In the genomic region with DNA sequence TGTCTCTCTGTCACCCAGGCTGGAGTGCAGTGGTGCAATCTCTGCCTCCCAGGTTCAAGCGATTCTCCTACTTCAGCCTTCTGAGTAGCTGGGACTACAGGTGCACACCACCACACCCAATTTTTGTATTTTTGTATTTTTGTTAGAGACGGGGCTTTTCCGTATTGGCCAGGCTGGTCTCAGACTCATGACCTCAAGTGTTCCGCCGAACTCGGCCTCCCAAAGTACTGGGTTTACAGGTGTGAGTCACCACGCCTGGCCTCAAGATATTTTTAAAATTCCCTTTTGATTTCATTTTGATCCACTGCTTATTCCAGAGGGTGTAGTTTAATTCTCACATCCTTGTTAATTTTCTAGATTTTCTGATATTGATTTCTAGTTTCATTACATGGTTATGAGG, we compare ENCODE assay signal across 20 cellular contexts. TPM values are rescaled to one million over a fixed set of nuclear protein-coding genes. Genes with fewer than 3 reads are reported as not detected.
DNase-seq lines count a peak whose midpoint lies in the region; ATAC-seq and TF ChIP-seq lines count a peak whose summit lies in the region.
"Had no signal": no experiment of that assay in that cellular context is flagged by ENCODE, and none has a peak within 500 bp of the region (broad histone marks: within the 10 kb centered on the region; RNA-seq: fewer than 3 reads in every experiment).

No MANE protein-coding gene starts in this region.

- H3K27ac Mint-ChIP-seq in activated CD4-positive, alpha-beta T cell treated with anti-CD3 and anti-CD28 coated beads, Interleukin-2, amount 10 ng/mL, durations not matched to agents 7 days and 5 days, result peak overlapping the region; percentile 90
- H3K27ac Mint-ChIP-seq in CD4-positive, CD25-positive, alpha-beta regulatory T cell, result peak overlapping the region; percentile 18 to 48 (median 48)
- H3K27ac Mint-ChIP-seq in central memory CD8-positive, alpha-beta T cell (ENCODE audit: low read depth), result peak overlapping the region; percentile 71
- no peak overlapping the region for H3K27ac Mint-ChIP-seq in type B pancreatic cell
- H3K27ac Mint-ChIP-seq: nephron, WTC11 had no signal

- CTCF ChIA-PET in activated CD4-positive, alpha-beta T cell treated with anti-CD3 and anti-CD28 coated beads, Interleukin-2, amount 10 ng/mL, durations not matched to agents 7 days and 5 days (lab: Charles Lee), result interaction anchor here (3.0 kb wide), 1 partner anchor 9 kb away, joined by 11 read pairs; no protein-coding TSS in a partner anchor

- H3K4me3 Mint-ChIP-seq in activated CD4-positive, alpha-beta T cell treated with anti-CD3 and anti-CD28 coated beads, Interleukin-2, amount 10 ng/mL, durations not matched to agents 7 days and 5 days, result peak overlapping the region; percentile 100
- H3K4me3 Mint-ChIP-seq in CD4-positive, CD25-positive, alpha-beta regulatory T cell, result peak overlapping the region in 3 of 4 donors; percentile 20 to 51 (median 28)
- H3K4me3 Mint-ChIP-seq in central memory CD8-positive, alpha-beta T cell, result peak overlapping the region; percentile 62
- no peak overlapping the region for H3K4me3 Mint-ChIP-seq in type B pancreatic cell
- H3K4me3 Mint-ChIP-seq: nephron, WTC11 had no signal

- H3K4me1 Mint-ChIP-seq in activated CD4-positive, alpha-beta T cell treated with anti-CD3 and anti-CD28 coated beads, Interleukin-2, amount 10 ng/mL, durations not matched to agents 7 days and 5 days, result peaks cover 54% of the 10 kb centered on the region
- H3K4me1 Mint-ChIP-seq in CD4-positive, CD25-positive, alpha-beta regulatory T cell, result peaks cover 16 to 70% (median 50%) of the 10 kb centered on the region in 4 donors
- H3K4me1 Mint-ChIP-seq in central memory CD8-positive, alpha-beta T cell, result peaks cover 62% of the 10 kb centered on the region
- peaks cover 19% of the 10 kb centered on the region for H3K4me1 Mint-ChIP-seq in type B pancreatic cell (ENCODE audit: unreplicated experiment)

- no peaks in the 10 kb centered on the region for H3K27me3 Mint-ChIP-seq in activated CD4-positive, alpha-beta T cell treated with anti-CD3 and anti-CD28 coated beads, Interleukin-2, amount 10 ng/mL, durations not matched to agents 7 days and 5 days
- no peaks in the 10 kb centered on the region for H3K27me3 Mint-ChIP-seq in CD4-positive, CD25-positive, alpha-beta regulatory T cell
- no peaks in the 10 kb centered on the region for H3K27me3 Mint-ChIP-seq in central memory CD8-positive, alpha-beta T cell
- no peaks in the 10 kb centered on the region for H3K27me3 Mint-ChIP-seq in type B pancreatic cell

- H3K36me3 ChIP-seq in CD4-positive, CD25-positive, alpha-beta regulatory T cell (ENCODE audit: control insufficient read depth, insufficient read depth, low read length), result no peaks in the 10 kb centered on the region
- H3K36me3 ChIP-seq: HAP-1 had no signal

- DNase-seq in activated CD4-positive, alpha-beta T cell treated with anti-CD3 and anti-CD28 coated beads, Interleukin-2, amount 10 ng/mL, durations not matched to agents 7 days and 5 days, result no peak
- no peak for DNase-seq in activated CD4-positive, alpha-beta T cell treated with anti-CD3 and anti-CD28 coated beads for 4 hours
- DNase-seq in CD4-positive, CD25-positive, alpha-beta regulatory T cell, result no peak
- peak; percentile 7 for DNase-seq in UCSD-AML1 (lab: John Stamatoyannopoulos, UW; ENCODE audit: unreplicated experiment)
- DNase-seq in central memory CD8-positive, alpha-beta T cell (ENCODE audit: low spot score in 2 of 2), result no peak
- DNase-seq in COLO829 (ENCODE audit: low spot score), result no peak
- DNase-seq in type B pancreatic cell (ENCODE audit: extremely low spot score, unreplicated experiment), result no peak
- DNase-seq: amniotic stem cell; C1 segment of cervical spinal cord; central memory CD4-positive, alpha-beta T cell; erythroblast; mesenchymal stem cell; NCI-H69; stimulated activated CD4-positive, alpha-beta T cell treated with anti-CD3 and anti-CD28 coated beads, Interleukin-2, amount 100 ng/mL, for 24 hours had no signal

- no peaks in the 10 kb centered on the region for H3K9me3 ChIP-seq in CD4-positive, CD25-positive, alpha-beta regulatory T cell (ENCODE audit: control insufficient read depth in 2 of 2, low read length in 2 of 2)
- H3K9me3 ChIP-seq: A549, HAP-1 had no signal

- POLR2A ChIA-PET in activated CD4-positive, alpha-beta T cell treated with anti-CD3 and anti-CD28 coated beads, Interleukin-2, amount 10 ng/mL, durations not matched to agents 7 days and 5 days (lab: Charles Lee), result interaction anchor here (0.7 to 1.0 kb wide), 3 partner anchors 8 to 31 kb away, joined by 3 read pairs; partner anchors contain the start of gene IFI44

- H3K4me3 ChIP-seq in CD4-positive, CD25-positive, alpha-beta regulatory T cell (ENCODE audit: low read depth, low read length), result no peak overlapping the region
- H3K4me3 ChIP-seq: A549, HAP-1 had no signal

- no peak for ATAC-seq in CD4-positive, CD25-positive, alpha-beta regulatory T cell (ENCODE audit: low read depth in 2 of 2)
- no peak for ATAC-seq in central memory CD8-positive, alpha-beta T cell (replicated peaks; ENCODE audit: extremely low read depth, poor library complexity, severe bottlenecking)
- ATAC-seq in HG02884 (IDR thresholded peaks at IDR 0.05; ENCODE audit: unreplicated experiment), result no peak
- ATAC-seq: A549, WTC11 had no signal

- no peak for TF ChIP-seq CTCF in type B pancreatic cell (conservative IDR thresholded peaks at IDR 0.05)

- H3K36me3 Mint-ChIP-seq in activated CD4-positive, alpha-beta T cell treated with anti-CD3 and anti-CD28 coated beads, Interleukin-2, amount 10 ng/mL, durations not matched to agents 7 days and 5 days (ENCODE audit: low read depth), result peaks cover 76% of the 10 kb centered on the region
- H3K36me3 Mint-ChIP-seq in CD4-positive, CD25-positive, alpha-beta regulatory T cell, result peaks cover 8% of the 10 kb centered on the region
- peaks cover 3% of the 10 kb centered on the region for H3K36me3 Mint-ChIP-seq in central memory CD8-positive, alpha-beta T cell (ENCODE audit: insufficient read depth)
- H3K36me3 Mint-ChIP-seq in type B pancreatic cell, result no peaks in the 10 kb centered on the region
- H3K36me3 Mint-ChIP-seq: WTC11 had no signal

- H3K27me3 ChIP-seq in CD4-positive, CD25-positive, alpha-beta regulatory T cell (ENCODE audit: control insufficient read depth, insufficient read depth, low read length), result no peaks in the 10 kb centered on the region

- no peak overlapping the region for H3K27ac ChIP-seq in CD4-positive, CD25-positive, alpha-beta regulatory T cell (ENCODE audit: insufficient read depth, low read length, poor library complexity, severe bottlenecking)
- H3K27ac ChIP-seq: A549, parathyroid adenoma had no signal

- peaks cover 19% of the 10 kb centered on the region for H3K4me1 ChIP-seq in CD4-positive, CD25-positive, alpha-beta regulatory T cell (ENCODE audit: control insufficient read depth, insufficient read depth, low read length, poor library complexity, severe bottlenecking)
- H3K4me1 ChIP-seq: HAP-1, parathyroid adenoma had no signal

- H3K9me3 Mint-ChIP-seq in activated CD4-positive, alpha-beta T cell treated with anti-CD3 and anti-CD28 coated beads, Interleukin-2, amount 10 ng/mL, durations not matched to agents 7 days and 5 days, result no peaks in the 10 kb centered on the region
- no peaks in the 10 kb centered on the region for H3K9me3 Mint-ChIP-seq in CD4-positive, CD25-positive, alpha-beta regulatory T cell
- H3K9me3 Mint-ChIP-seq in central memory CD8-positive, alpha-beta T cell, result no peaks in the 10 kb centered on the region
- no peaks in the 10 kb centered on the region for H3K9me3 Mint-ChIP-seq in type B pancreatic cell
- H3K9me3 Mint-ChIP-seq: nephron, WTC11 had no signal

RNA-seq across cellular contexts. Expression of gene IFI44L, which starts 3.8 kb away (rescaled TPM):
- 100 to 1,000 TPM; 358 to 374 TPM for total RNA-seq in activated CD4-positive, alpha-beta T cell treated with anti-CD3 and anti-CD28 coated beads, Interleukin-2, amount 10 ng/mL, durations not matched to agents 7 days and 5 days
- 19.1 TPM for total RNA-seq in CD4-positive, CD25-positive, alpha-beta regulatory T cell
- 1 to 10 TPM; 1.4 to 8.2 (median 3.6) TPM for polyA plus RNA-seq in CD4-positive, CD25-positive, alpha-beta regulatory T cell
- 7.7 and 12.3 TPM in 2 replicates for total RNA-seq in type B pancreatic cell (ENCODE audit: low replicate concordance)

RNA-seq across cellular contexts. Expression of gene IFI44, which starts 25.6 kb away (rescaled TPM):
- 100 to 1,000 TPM; 187 to 190 TPM for total RNA-seq in activated CD4-positive, alpha-beta T cell treated with anti-CD3 and anti-CD28 coated beads, Interleukin-2, amount 10 ng/mL, durations not matched to agents 7 days and 5 days
- 53.9 TPM for total RNA-seq in CD4-positive, CD25-positive, alpha-beta regulatory T cell
- polyA plus RNA-seq in CD4-positive, CD25-positive, alpha-beta regulatory T cell, result 10 to 100 TPM; 10.2 to 31.4 (median 19.4) TPM
- total RNA-seq in type B pancreatic cell (ENCODE audit: low replicate concordance), result 3.8 and 4.8 TPM in 2 replicates

Comparison
In these comparisons a context has a peak if more than half of its experiments do, and no peak if none do; other contexts are left out.
1. RNA of gene IFI44L, which starts 3.8 kb away (total RNA-seq): 358 to 374 TPM in activated CD4-positive, alpha-beta T cell treated with anti-CD3 and anti-CD28 coated beads, Interleukin-2, amount 10 ng/mL, durations not matched to agents 7 days and 5 days; 19.1 TPM in CD4-positive, CD25-positive, alpha-beta regulatory T cell (single experiment) and 7.7 to 12.3 TPM in type B pancreatic cell; every median in the first group is over 10 times any median in the second.